ENCODE assay signal across 8 cellular contexts in genomic region chr2:95076705-95077520, GRCh38. TPM values are rescaled to one million over a fixed set of nuclear protein-coding genes. Genes with fewer than 3 reads are reported as not detected.
A peak's percentile ranks its signal among the peaks of the same experiment; 100 is the strongest.
DNase-seq lines count a peak whose midpoint lies in the region; ATAC-seq, FAIRE-seq and TF ChIP-seq lines count a peak whose summit lies in the region.

No MANE protein-coding gene starts in this region.

- peaks cover 0 to 3% of the 10 kb centered on the region in 2 donors for H3K36me3 Mint-ChIP-seq in activated T-cell treated with anti-CD3 and anti-CD28 coated beads, Interleukin-2, amount 50 U/mL, for 72 hours (ENCODE audit: insufficient read depth in 2 of 2)
- no peaks in the 10 kb centered on the region for H3K36me3 Mint-ChIP-seq in nephron (ENCODE audit: low read depth)

- H3K27me3 Mint-ChIP-seq in activated T-cell treated with anti-CD3 and anti-CD28 coated beads, Interleukin-2, amount 50 U/mL, for 72 hours (ENCODE audit: low read depth), result no peaks in the 10 kb centered on the region
- peaks cover 50% of the 10 kb centered on the region for H3K27me3 Mint-ChIP-seq in nephron (ENCODE audit: low read depth)

- no peaks in the 10 kb centered on the region for H3K36me3 ChIP-seq in BLaER1 treated with 17β-estradiol and CSF1 and Interleukin-3, amounts not matched to agents 10 nM and 100 nM
- no peaks in the 10 kb centered on the region for H3K36me3 ChIP-seq in fibroblast of lung (ENCODE audit: control insufficient read depth, insufficient read depth, low read length)

- peak; percentile 79 to 90 for TF ChIP-seq CTCF in fibroblast of lung (conservative IDR thresholded peaks at IDR 0.05 in 1 of 2, IDR thresholded peaks at IDR 0.05 in 1 of 2; ENCODE audit: low read depth in 1 of 2, low read length in 2 of 2)
- peak; percentile 85 to 92 (median 86) for TF ChIP-seq CTCF in nephron (IDR thresholded peaks at IDR 0.05; ENCODE audit: unreplicated experiment in 3 of 3)

- H3K79me2 ChIP-seq in fibroblast of lung (ENCODE audit: control insufficient read depth, insufficient read depth, low read length), result no peaks in the 10 kb centered on the region

- peak overlapping the region; percentile 86 to 89 for H3K4me3 Mint-ChIP-seq in activated T-cell treated with anti-CD3 and anti-CD28 coated beads, Interleukin-2, amount 50 U/mL, for 72 hours
- H3K4me3 Mint-ChIP-seq in nephron, result peak overlapping the region; percentile 79 to 80 (median 79)

- H3K4me2 ChIP-seq in BLaER1 treated with 17β-estradiol and CSF1 and Interleukin-3, amounts not matched to agents 10 nM and 100 nM, result peak overlapping the region; percentile 88 to 99 (median 94)
- H3K4me2 ChIP-seq in fibroblast of lung (ENCODE audit: extremely low read depth, insufficient read depth, low read length), result peak overlapping the region; percentile 95

- ATAC-seq in HG03520 (IDR thresholded peaks at IDR 0.05; ENCODE audit: unreplicated experiment), result peak; percentile 83
- peak; percentile 74 to 79 for ATAC-seq in activated T-cell treated with anti-CD3 and anti-CD28 coated beads, Interleukin-2, amount 50 U/mL, for 72 hours (replicated peaks in 1 of 2)

- peak overlapping the region; percentile 69 for H2AFZ ChIP-seq in fibroblast of lung (ENCODE audit: low read length)

- no peaks in the 10 kb centered on the region; a peak in 3 of 22 replicates for H4K20me1 ChIP-seq in BLaER1 treated with 17β-estradiol and CSF1 and Interleukin-3, amounts not matched to agents 10 nM and 100 nM
- H4K20me1 ChIP-seq in fibroblast of lung (ENCODE audit: control insufficient read depth, extremely low read depth, insufficient read depth, low read length), result no peaks in the 10 kb centered on the region

- DNase-seq in GM19239 (ENCODE audit: insufficient read length, low spot score) (peak; percentile 76), NOMO-1 treated with dmso at 0.1 percent for 144 hours (lab: John Stamatoyannopoulos, UW; ENCODE audit: unreplicated experiment) (peak; percentile 18), fibroblast of lung (ENCODE audit: low read depth in 2 of 2) (peak; percentile 36)
- peak; percentile 94 for DNase-seq in activated T-cell treated with anti-CD3 and anti-CD28 coated beads, Interleukin-2, amount 50 U/mL, for 72 hours
- peak; percentile 87 for DNase-seq in stimulated activated naive CD4-positive, alpha-beta T cell treated with Interleukin-2 at 50 U/mL for 16 hours (lab: John Stamatoyannopoulos, UW)

- peak overlapping the region in 10 of 11 experiments; percentile 26 to 61 (median 44); a peak in 17 of 22 replicates for H3K9ac ChIP-seq in BLaER1 treated with 17β-estradiol and CSF1 and Interleukin-3, amounts not matched to agents 10 nM and 100 nM
- no peak overlapping the region for H3K9ac ChIP-seq in fibroblast of lung (ENCODE audit: insufficient read depth, low read length)

- H3K9me3 Mint-ChIP-seq in activated T-cell treated with anti-CD3 and anti-CD28 coated beads, Interleukin-2, amount 50 U/mL, for 72 hours, result no peaks in the 10 kb centered on the region
- H3K9me3 Mint-ChIP-seq in nephron, result no peaks in the 10 kb centered on the region

- FAIRE-seq in GM19239 (lab: Jason Lieb, UNC), result peak; percentile 85

- no peak overlapping the region for H3K27ac Mint-ChIP-seq in activated T-cell treated with anti-CD3 and anti-CD28 coated beads, Interleukin-2, amount 50 U/mL, for 72 hours
- H3K27ac Mint-ChIP-seq in nephron, result peak overlapping the region in 2 of 3 experiments; percentile 16 to 34

- peaks cover 72% of the 10 kb centered on the region for H3K4me1 Mint-ChIP-seq in activated T-cell treated with anti-CD3 and anti-CD28 coated beads, Interleukin-2, amount 50 U/mL, for 72 hours (ENCODE audit: low read depth)
- peaks cover 15% of the 10 kb centered on the region for H3K4me1 Mint-ChIP-seq in nephron

- H3K27me3 ChIP-seq in BLaER1 treated with 17β-estradiol and CSF1 and Interleukin-3, amounts not matched to agents 10 nM and 100 nM, result peaks cover 0 to 37% (median 0%) of the 10 kb centered on the region in 11 experiments; a peak in 5 of 22 replicates
- H3K27me3 ChIP-seq in fibroblast of lung (ENCODE audit: control insufficient read depth, insufficient read depth, low read length), result peaks cover 11% of the 10 kb centered on the region

- H3K9me3 ChIP-seq in BLaER1 treated with 17β-estradiol and CSF1 and Interleukin-3, amounts not matched to agents 10 nM and 100 nM (replicated peaks in 1 of 11), result no peaks in the 10 kb centered on the region
- no peaks in the 10 kb centered on the region for H3K9me3 ChIP-seq in fibroblast of lung (ENCODE audit: control insufficient read depth, insufficient read depth, low read depth, low read length)

- peak overlapping the region; percentile 47 to 69 (median 56) for H3K4me3 ChIP-seq in BLaER1 treated with 17β-estradiol and CSF1 and Interleukin-3, amounts not matched to agents 10 nM and 100 nM
- peak overlapping the region; percentile 33 to 53 (median 38) for H3K4me3 ChIP-seq in fibroblast of lung (replicated peaks in 1 of 4; ENCODE audit: control extremely low read depth in 1 of 4, insufficient read depth in 1 of 4, low read depth in 3 of 4, low read length in 4 of 4)

- no peak overlapping the region for H3K27ac ChIP-seq in BLaER1 treated with 17β-estradiol and CSF1 and Interleukin-3, amounts not matched to agents 10 nM and 100 nM
- H3K27ac ChIP-seq in fibroblast of lung (ENCODE audit: insufficient read depth, low read length), result no peak overlapping the region

- H3K4me1 ChIP-seq in BLaER1 treated with 17β-estradiol and CSF1 and Interleukin-3, amounts not matched to agents 10 nM and 100 nM, result peaks cover 11 to 59% (median 47%) of the 10 kb centered on the region in 10 experiments
- no peaks in the 10 kb centered on the region for H3K4me1 ChIP-seq in fibroblast of lung (ENCODE audit: control insufficient read depth, extremely low read depth, insufficient read depth, low read length)

RNA-seq across cellular contexts. Expression of gene MRPS5, which starts 44.7 kb away (rescaled TPM):
- 10 to 100 TPM; 65.4 to 82.0 TPM for total RNA-seq in activated T-cell treated with anti-CD3 and anti-CD28 coated beads, Interleukin-2, amount 50 U/mL, for 72 hours
- 50.8 and 61.1 TPM in 2 replicates for total RNA-seq in fibroblast of lung
- 46.2 and 52.7 TPM in 2 replicates for polyA plus RNA-seq in fibroblast of lung
- polyA plus RNA-seq in fibroblast of lung (2012), result 42.8 and 47.2 TPM in 2 replicates
- 35.0 and 38.6 TPM in 2 replicates for polyA minus RNA-seq in fibroblast of lung (ENCODE audit: low replicate concordance)

RNA-seq across cellular contexts. Expression of gene MAL, which starts 51.4 kb away (rescaled TPM):
- 10 to 100 TPM; 92.6 to 93.8 TPM for total RNA-seq in activated T-cell treated with anti-CD3 and anti-CD28 coated beads, Interleukin-2, amount 50 U/mL, for 72 hours
- total RNA-seq in fibroblast of lung, result under 0.01 TPM in 1 of 2 replicates, not detected in the other
- polyA plus RNA-seq in fibroblast of lung, result not detected in 2 replicates
- not detected in 2 replicates for polyA plus RNA-seq in fibroblast of lung (2012)
- polyA minus RNA-seq in fibroblast of lung (ENCODE audit: low replicate concordance), result not detected in 2 replicates

Comparison
In these comparisons a context has a peak if more than half of its experiments do, and no peak if none do; other contexts are left out.
1. DNase-seq: peak in every context shown above with its lines; median percentile 94 in activated T-cell treated with anti-CD3 and anti-CD28 coated beads, Interleukin-2, amount 50 U/mL, for 72 hours; 87 in stimulated activated naive CD4-positive, alpha-beta T cell treated with Interleukin-2 at 50 U/mL for 16 hours; 76 in GM19239; 36 in fibroblast of lung; 18 in NOMO-1 treated with dmso at 0.1 percent for 144 hours.
2. RNA of gene MAL, which starts 51.4 kb away (total RNA-seq): 92.6 to 93.8 TPM in activated T-cell treated with anti-CD3 and anti-CD28 coated beads, Interleukin-2, amount 50 U/mL, for 72 hours; under 0.01 TPM in fibroblast of lung; every median in the first group is over 10 times any median in the second.